12 cellular contexts compared by ENCODE assay signal in the genomic region with DNA sequence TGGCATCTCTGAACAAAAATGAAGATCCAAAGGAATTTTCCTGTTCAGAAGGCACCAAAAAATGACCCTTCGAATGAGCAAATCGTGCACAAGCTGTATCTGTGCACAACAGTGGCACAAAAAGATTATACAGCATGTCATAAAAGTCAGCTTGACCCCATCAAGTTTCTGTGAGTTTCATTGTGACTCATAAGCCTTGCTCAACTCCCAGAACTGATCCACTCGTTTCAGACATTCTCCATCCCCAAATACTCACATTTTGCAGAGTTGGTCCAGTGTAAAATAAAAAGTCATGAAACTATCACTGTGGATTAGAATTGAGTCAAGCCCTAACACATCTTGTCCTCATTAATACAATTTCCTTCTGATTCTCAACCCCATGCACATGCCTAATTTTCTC.
"Had no signal": no experiment of that assay in that cellular context is flagged by ENCODE, and none has a peak within 500 bp of the region (broad histone marks: within the 10 kb centered on the region; RNA-seq: fewer than 3 reads in every experiment).

No MANE protein-coding gene starts in this region.

- H3K27me3 ChIP-seq: pancreas, stomach had no signal

- H3K4me1 ChIP-seq: pancreas, stomach had no signal

- H3K4me3 ChIP-seq: pancreas, skin epidermis, stomach had no signal

- H3K9me3 ChIP-seq: pancreas, stomach had no signal

- H3K36me3 ChIP-seq: pancreas, stomach had no signal

- DNase-seq: activated CD4-positive, alpha-beta T cell treated with anti-CD3 and anti-CD28 coated beads, Interleukin-2, amount 50 U/mL, for 4 hours; activated gamma-delta T cell treated with Interleukin-2 at 50 U/mL for 16 hours; activated naive CD8-positive, alpha-beta T cell treated with anti-CD3 and anti-CD28 coated beads for 36 hours; activated T-cell treated with anti-CD3 and anti-CD28 coated beads, Interleukin-2, amount 50 U/mL, for 48 hours; aorta; hypothalamus; midbrain; naive B cell; pancreas; stimulated activated CD4-positive, alpha-beta T cell treated with anti-CD3 and anti-CD28 coated beads, Interleukin-4, amount 100 ng/mL, for 4 hours; stomach had no signal
